In genomic region chr17:17401271-17401781, GRCh38 we compare ENCODE assay signal across 9 cellular contexts.
A peak's percentile ranks its signal among the peaks of the same experiment; 100 is the strongest.
DNase-seq lines count a peak whose midpoint lies in the region; ATAC-seq and TF ChIP-seq lines count a peak whose summit lies in the region.
"Had no signal": no experiment of that assay in that cellular context is flagged by ENCODE, and none has a peak within 500 bp of the region (broad histone marks: within the 10 kb centered on the region; RNA-seq: fewer than 3 reads in every experiment).

No MANE protein-coding gene starts in this region.

- intact Hi-C loops in Calu3 (cut with micrococcal nuclease; ENCODE audit: unreplicated experiment), result no loop called here

- no TSS peak for BruUV-seq in Calu3 (replicated peaks; lab: Mats Ljungman, UMichigan)

- CTCF ChIA-PET in Calu3 (lab: Charles Lee), result no interaction called here
- CTCF ChIA-PET in WTC11 (lab: Charles Lee), result no interaction called here

- no peak overlapping the region for H3K4me3 Mint-ChIP-seq in Calu3 (ENCODE audit: low read depth, unreplicated experiment)
- H3K4me3 Mint-ChIP-seq in WTC11, result no peak overlapping the region
- H3K4me3 Mint-ChIP-seq: activated naive CD4-positive, alpha-beta T cell treated with anti-CD3 and anti-CD28 coated beads for 36 hours had no signal

- ATAC-seq in WTC11 (peak; percentile 87), GM21786 (IDR thresholded peaks at IDR 0.05; ENCODE audit: unreplicated experiment) (no peak)

- DNase-seq in Calu3 (peak; percentile 36), HFF-Myc (ENCODE audit: extremely low read depth, low read depth) (no peak), WTC11 (ENCODE audit: low spot score) (peak; percentile 72), lung microvascular endothelial cell (ENCODE audit: low read depth in 2 of 2) (peak; percentile 12 to 42), activated gamma-delta T cell treated with Interleukin-2 at 50 U/mL for 16 hours (no peak), NCI-H1105 treated with DMSO at 0.1 percent for 48 hours (lab: John Stamatoyannopoulos, UW) (no peak), globus pallidus (ENCODE audit: low spot score) (no peak)
- DNase-seq: activated naive CD4-positive, alpha-beta T cell treated with anti-CD3 and anti-CD28 coated beads for 36 hours had no signal

- no peaks in the 10 kb centered on the region for H3K9me3 Mint-ChIP-seq in Calu3 (ENCODE audit: low read depth, unreplicated experiment)
- H3K9me3 Mint-ChIP-seq in WTC11, result peaks cover 6% of the 10 kb centered on the region
- H3K9me3 Mint-ChIP-seq: activated naive CD4-positive, alpha-beta T cell treated with anti-CD3 and anti-CD28 coated beads for 36 hours had no signal

- H3K27ac Mint-ChIP-seq in Calu3 (ENCODE audit: unreplicated experiment), result no peak overlapping the region
- no peak overlapping the region for H3K27ac Mint-ChIP-seq in WTC11
- H3K27ac Mint-ChIP-seq: activated naive CD4-positive, alpha-beta T cell treated with anti-CD3 and anti-CD28 coated beads for 36 hours had no signal

- TF ChIP-seq CTCF in Calu3 (IDR thresholded peaks at IDR 0.05; ENCODE audit: unreplicated experiment), result no peak
- TF ChIP-seq CTCF in HFF-Myc (IDR thresholded peaks at IDR 0.05; ENCODE audit: low read depth, low read length, missing control alignments), result peak; percentile 24
- peak; percentile 54 for TF ChIP-seq CTCF in WTC11 (IDR thresholded peaks at IDR 0.05)

- H3K4me1 Mint-ChIP-seq in Calu3 (ENCODE audit: low read depth, unreplicated experiment), result peaks cover 9% of the 10 kb centered on the region
- H3K4me1 Mint-ChIP-seq in WTC11, result peaks cover 16% of the 10 kb centered on the region

- H3K36me3 Mint-ChIP-seq in Calu3 (ENCODE audit: insufficient read depth, unreplicated experiment) (peaks cover 7% of the 10 kb centered on the region), WTC11 (no peaks in the 10 kb centered on the region)

- no peak overlapping the region for H3K4me3 ChIP-seq in HFF-Myc (replicated peaks; ENCODE audit: low read depth, low read length)

- POLR2A ChIA-PET in WTC11 (lab: Charles Lee), result no interaction called here

- peaks cover 78% of the 10 kb centered on the region for H3K27me3 Mint-ChIP-seq in Calu3 (ENCODE audit: unreplicated experiment)
- no peaks in the 10 kb centered on the region; the same call in 1 of the 2 replicates for H3K27me3 Mint-ChIP-seq in WTC11 (ENCODE audit: low read depth)

TF ChIP-seq in WTC11, 78 proteins besides CTCF, POLR2A, EP300 and RAD21:
- TF ChIP-seq MAX (CRISPR knock-in tag; IDR thresholded peaks at IDR 0.05) (peak; percentile 52; the same call in 1 of the 2 replicates), ZBTB21 (CRISPR knock-in tag; IDR thresholded peaks at IDR 0.05; ENCODE audit: borderline replicate concordance) (no peak), GTF2I (CRISPR knock-in tag; conservative IDR thresholded peaks at IDR 0.05) (0 out of 2 replicates have a peak, but pooled peaks have one; percentile 4)

Comparison
In these comparisons a context has a peak if more than half of its experiments do, and no peak if none do; other contexts are left out.
1. DNase-seq: peak in Calu3 (single experiment), WTC11 (single experiment) and lung microvascular endothelial cell (2 of 2); none in HFF-Myc (single experiment), activated gamma-delta T cell treated with Interleukin-2 at 50 U/mL for 16 hours (single experiment), NCI-H1105 treated with DMSO at 0.1 percent for 48 hours (single experiment) and globus pallidus (single experiment).